8 cellular contexts compared by ENCODE assay signal in genomic region chr14:91417983-91418386, GRCh38. TPM values are rescaled to one million over a fixed set of nuclear protein-coding genes. Genes with fewer than 3 reads are reported as not detected.
DNase-seq lines count a peak whose midpoint lies in the region; ATAC-seq, FAIRE-seq and TF ChIP-seq lines count a peak whose summit lies in the region.

No MANE protein-coding gene starts in this region.

- H2BK5ac ChIP-seq in IMR-90 (ENCODE audit: low read depth, low read length, poor library complexity, severe bottlenecking) = no peak overlapping the region

- H3K56ac ChIP-seq in IMR-90 (ENCODE audit: extremely low read depth, insufficient read depth, low read length) = no peak overlapping the region

- no peaks in the 10 kb centered on the region for H4K20me1 ChIP-seq in IMR-90 (ENCODE audit: insufficient read depth, low read length)

- H3K4me1 Mint-ChIP-seq in T-helper 1 cell treated with Interleukin-12 subunit alpha and Interleukin-12 subunit beta and Interleukin-4 antibody, amounts not matched to agents 30 μg/mL and 1 μg/mL, for 36 hours (ENCODE audit: low read depth) = peaks cover 34% of the 10 kb centered on the region
- peaks cover 38% of the 10 kb centered on the region for H3K4me1 Mint-ChIP-seq in stimulated activated naive CD8-positive, alpha-beta T cell treated with anti-CD3 and anti-CD28 coated beads, Interleukin-15, amount 100 ng/mL, for 72 hours

- H4K5ac ChIP-seq in IMR-90 (ENCODE audit: low read depth, low read length) = no peak overlapping the region

- no peak overlapping the region for H4K8ac ChIP-seq in IMR-90 (ENCODE audit: low read depth in 2 of 2, low read length in 2 of 2)

- H3K79me1 ChIP-seq in IMR-90 (ENCODE audit: low read depth in 1 of 2, low read length in 2 of 2) = no peaks in the 10 kb centered on the region

- TF ChIP-seq CTCF in IMR-90 (conservative IDR thresholded peaks at IDR 0.05; ENCODE audit: low read depth, low read length) (no peak), lung (IDR thresholded peaks at IDR 0.05; ENCODE audit: control extremely low read depth, extremely low read depth) (no peak)

- peak; percentile 75 for FAIRE-seq in GM12891 (lab: Jason Lieb, UNC)

- WGBS in IMR-90 (ENCODE audit: extremely low coverage in 2 of 2, insufficient read length in 1 of 2), 2 experiments = 1% methylated on average over 23 of the region's 53 CpGs; no CpG with 5 or more reads in 1 of the 2 experiments
- 1% methylated on average over 22 to 53 of the region's 53 CpGs for WGBS in lung, 2 donors

- peak; percentile 13 for ATAC-seq in GM21619 (IDR thresholded peaks at IDR 0.05; ENCODE audit: unreplicated experiment)
- peak; percentile 21 for ATAC-seq in IMR-90 (ENCODE audit: low read depth)
- peak; percentile 58 for ATAC-seq in lung (ENCODE audit: insufficient read depth, low FRiP score)
- peak; percentile 41 for ATAC-seq in stimulated activated naive CD8-positive, alpha-beta T cell treated with anti-CD3 and anti-CD28 coated beads, Interleukin-15, amount 100 ng/mL, for 72 hours

- H3K23ac ChIP-seq in IMR-90 (ENCODE audit: low read depth, low read length) = no peak overlapping the region

- H3K4me1 ChIP-seq in IMR-90 (ENCODE audit: control insufficient read depth, insufficient read depth, low read length) (no peaks in the 10 kb centered on the region), lung (ENCODE audit: control insufficient read depth in 2 of 2, insufficient read depth in 2 of 2, low read length in 2 of 2) (peaks cover 0 to 6% of the 10 kb centered on the region in 2 donors)

- H3K27ac ChIP-seq in IMR-90 (ENCODE audit: insufficient read depth, low read length) (no peak overlapping the region), lung (ENCODE audit: low read depth in 1 of 2, low read length in 1 of 2) (peak overlapping the region in 1 of 2 donors; percentile 77)

- intact Hi-C loops in IMR-90 (cut with micrococcal nuclease) = loop anchor here (1.0 kb wide), 1 partner anchor 95 kb away; no protein-coding TSS in a partner anchor

- H3K4me2 ChIP-seq in IMR-90 (ENCODE audit: low read depth, low read length) = peak overlapping the region; percentile 22; the same call in 1 of the 2 replicates

- TF ChIP-seq RAD21 in IMR-90 (IDR thresholded peaks at IDR 0.05; ENCODE audit: low read length) = no peak

- no peak overlapping the region for H2BK120ac ChIP-seq in IMR-90 (ENCODE audit: low read depth, low read length)

- no TSS peak for BruUV-seq in IMR-90 (replicated peaks; lab: Mats Ljungman, UMichigan)

- in situ Hi-C loops in IMR-90 (cut with MboI; ENCODE audit: low sequenced_read_pairs) = no loop called here

- peak overlapping the region; percentile 37 for H2AK9ac ChIP-seq in IMR-90 (replicated peaks; ENCODE audit: low read depth, low read length, poor library complexity)

- H3K4me3 ChIP-seq in IMR-90 (ENCODE audit: insufficient read depth, low read depth, low read length) (no peak overlapping the region), lung (no peak overlapping the region)

- no peak overlapping the region for H2BK15ac ChIP-seq in IMR-90 (ENCODE audit: low read depth, low read length)

- no peak overlapping the region for H2AK5ac ChIP-seq in IMR-90 (ENCODE audit: low read depth, low read length)

- H3K9ac ChIP-seq in IMR-90 (ENCODE audit: low read depth, low read length) = no peak overlapping the region

- H2BK20ac ChIP-seq in IMR-90 (ENCODE audit: low read depth, low read length) = no peak overlapping the region

- no peak overlapping the region for H4K91ac ChIP-seq in IMR-90 (ENCODE audit: insufficient read depth, low read depth, low read length)

- H2AFZ ChIP-seq in IMR-90 (replicated peaks; ENCODE audit: low read length, poor library complexity) = peak overlapping the region; percentile 77

- TF ChIP-seq POLR2A in GM12891 (IDR thresholded peaks at IDR 0.05; ENCODE audit: low read depth, low read length) = no peak
- TF ChIP-seq POLR2A in IMR-90 (IDR thresholded peaks at IDR 0.05; ENCODE audit: low read depth, low read length) = no peak

- H3K4me3 Mint-ChIP-seq in T-helper 1 cell treated with Interleukin-12 subunit alpha and Interleukin-12 subunit beta and Interleukin-4 antibody, amounts not matched to agents 30 μg/mL and 1 μg/mL, for 36 hours = peak overlapping the region; percentile 67
- peak overlapping the region; percentile 67 to 80 for H3K4me3 Mint-ChIP-seq in stimulated activated naive CD8-positive, alpha-beta T cell treated with anti-CD3 and anti-CD28 coated beads, Interleukin-15, amount 100 ng/mL, for 72 hours

- H3K27me3 ChIP-seq in IMR-90 (ENCODE audit: control insufficient read depth, insufficient read depth, low read length) (peaks cover 39% of the 10 kb centered on the region), lung (ENCODE audit: control insufficient read depth, insufficient read depth) (no peaks in the 10 kb centered on the region)

- no peaks in the 10 kb centered on the region for H3K9me1 ChIP-seq in IMR-90 (ENCODE audit: insufficient read depth, low read length)

- POLR2A ChIA-PET in IMR-90 (lab: Charles Lee; ENCODE audit: unreplicated experiment) = no interaction called here

- DNase-seq in GM12891 (ENCODE audit: insufficient read length, low spot score) (no peak), IMR-90 (no peak), cerebellar cortex (ENCODE audit: low spot score) (peak; percentile 7), lung (ENCODE audit: low spot score) (no peak), cerebellar nuclear complex (lab: John Stamatoyannopoulos, UW) (no peak)
- peak; percentile 70 to 78 for DNase-seq in stimulated activated naive CD8-positive, alpha-beta T cell treated with anti-CD3 and anti-CD28 coated beads, Interleukin-15, amount 100 ng/mL, for 72 hours

- peak overlapping the region; percentile 65 for H3K27ac Mint-ChIP-seq in T-helper 1 cell treated with Interleukin-12 subunit alpha and Interleukin-12 subunit beta and Interleukin-4 antibody, amounts not matched to agents 30 μg/mL and 1 μg/mL, for 36 hours
- H3K27ac Mint-ChIP-seq in stimulated activated naive CD8-positive, alpha-beta T cell treated with anti-CD3 and anti-CD28 coated beads, Interleukin-15, amount 100 ng/mL, for 72 hours = peak overlapping the region in 1 of 2 donors; percentile 48

- no peaks in the 10 kb centered on the region for H3K9me3 Mint-ChIP-seq in T-helper 1 cell treated with Interleukin-12 subunit alpha and Interleukin-12 subunit beta and Interleukin-4 antibody, amounts not matched to agents 30 μg/mL and 1 μg/mL, for 36 hours
- H3K9me3 Mint-ChIP-seq in stimulated activated naive CD8-positive, alpha-beta T cell treated with anti-CD3 and anti-CD28 coated beads, Interleukin-15, amount 100 ng/mL, for 72 hours = no peaks in the 10 kb centered on the region

- H3K9me3 ChIP-seq in IMR-90 (ENCODE audit: control insufficient read depth, insufficient read depth, low read length) = no peaks in the 10 kb centered on the region
- H3K9me3 ChIP-seq in lung (ENCODE audit: control insufficient read depth in 2 of 2, insufficient read depth in 1 of 2, low read length in 1 of 2) = no peaks in the 10 kb centered on the region

- H3K18ac ChIP-seq in IMR-90 (ENCODE audit: low read depth, low read length) = no peak overlapping the region

- peaks cover 8% of the 10 kb centered on the region for H3K27me3 Mint-ChIP-seq in T-helper 1 cell treated with Interleukin-12 subunit alpha and Interleukin-12 subunit beta and Interleukin-4 antibody, amounts not matched to agents 30 μg/mL and 1 μg/mL, for 36 hours (ENCODE audit: low read depth)
- H3K27me3 Mint-ChIP-seq in stimulated activated naive CD8-positive, alpha-beta T cell treated with anti-CD3 and anti-CD28 coated beads, Interleukin-15, amount 100 ng/mL, for 72 hours = no peaks in the 10 kb centered on the region

- CTCF ChIA-PET in IMR-90 (lab: Yijun Ruan, JAX) = interaction anchor here (0.6 to 2.5 kb wide), 3 partner anchors 32 to 94 kb away, joined by 4 to 9 read pairs (median 7); no protein-coding TSS in a partner anchor

- no peaks in the 10 kb centered on the region for H3K36me3 ChIP-seq in IMR-90 (ENCODE audit: control insufficient read depth, insufficient read depth, low read length)
- H3K36me3 ChIP-seq in lung (ENCODE audit: control insufficient read depth in 2 of 2, insufficient read depth in 2 of 2, low read length in 2 of 2) = no peaks in the 10 kb centered on the region

- no peak overlapping the region for H3K14ac ChIP-seq in IMR-90 (replicated peaks; ENCODE audit: low read depth, low read length)

- dilution Hi-C loops in IMR-90 (cut with HindIII; ENCODE audit: low sequenced_read_pairs, unreplicated experiment) = no loop called here

- peaks cover 29% of the 10 kb centered on the region for H3K36me3 Mint-ChIP-seq in T-helper 1 cell treated with Interleukin-12 subunit alpha and Interleukin-12 subunit beta and Interleukin-4 antibody, amounts not matched to agents 30 μg/mL and 1 μg/mL, for 36 hours (ENCODE audit: low read depth)

- H3K4ac ChIP-seq in IMR-90 (ENCODE audit: low read depth, low read length) = no peak overlapping the region

TF ChIP-seq in GM12891, 5 proteins besides CTCF, POLR2A, EP300 and RAD21:
- no peak for TF ChIP-seq TAF1 (IDR thresholded peaks at IDR 0.05; ENCODE audit: low read depth, low read length)
- TF ChIP-seq PAX5 (IDR thresholded peaks at IDR 0.05; ENCODE audit: insufficient read depth, low read length, severe bottlenecking) = peak; percentile 71
TF ChIP-seq in GM12891: peak in this region for 1.

TF ChIP-seq in IMR-90, 13 proteins besides CTCF, POLR2A, EP300 and RAD21 (continues in another document):
- TF ChIP-seq CEBPB (IDR thresholded peaks at IDR 0.05; ENCODE audit: low read depth, low read length) = no peak
- no peak for TF ChIP-seq NFE2L2 (IDR thresholded peaks at IDR 0.05; ENCODE audit: low read depth, low read length)
- no peak for TF ChIP-seq ELK1 (IDR thresholded peaks at IDR 0.05; ENCODE audit: borderline replicate concordance, low read depth, low read length)
- no peak for TF ChIP-seq MAFK (IDR thresholded peaks at IDR 0.05; ENCODE audit: low read depth, low read length)
- TF ChIP-seq CHD1 (IDR thresholded peaks at IDR 0.05; ENCODE audit: low read depth, low read length) = no peak
- TF ChIP-seq BHLHE40 (IDR thresholded peaks at IDR 0.05; ENCODE audit: low read depth, low read length) = 0 out of 2 replicates have a peak, but pooled peaks have one; percentile 7

RNA-seq across cellular contexts. Expression of gene CCDC88C, which starts 0.4 kb away (rescaled TPM):
- polyA plus RNA-seq in GM12891 (2012; ENCODE audit: low read depth, missing spikeins) = 32.5 TPM
- total RNA-seq in IMR-90 (2012; rRNA removed) (0.18 and 0.28 TPM in 2 replicates), lung (10 to 100 TPM; 43.7 to 66.0 TPM)
- polyA plus RNA-seq in IMR-90 (2012; rRNA removed) (0.11 and 0.17 TPM in 2 replicates), lung (10 to 100 TPM; 16.5 to 20.6 TPM)
- 0.02 and 0.04 TPM in 2 replicates for polyA plus RNA-seq in IMR-90 (2012; cell fraction: cytosol; rRNA removed)
- 0.15 and 0.54 TPM in 2 replicates for polyA plus RNA-seq in IMR-90 (2012; cell fraction: nucleus; rRNA removed; ENCODE audit: low replicate concordance)

Comparison
In these comparisons a context has a peak if more than half of its experiments do, and no peak if none do; other contexts are left out.
1. DNase-seq: peak in cerebellar cortex (single experiment) and stimulated activated naive CD8-positive, alpha-beta T cell treated with anti-CD3 and anti-CD28 coated beads, Interleukin-15, amount 100 ng/mL, for 72 hours (2 of 2); none in GM12891 (single experiment), IMR-90 (single experiment), lung (single experiment) and cerebellar nuclear complex (0 of 2).
2. RNA of gene CCDC88C, which starts 0.4 kb away (total RNA-seq): 43.7 to 66.0 TPM in lung; 0.18 to 0.28 TPM in IMR-90; every median in the first group is over 10 times any median in the second.
3. Peak in every context shown above with its lines, with median percentiles within 50 percentile points of each other: ATAC-seq.